ENCODE assay signal across 8 cellular contexts in the genomic region with DNA sequence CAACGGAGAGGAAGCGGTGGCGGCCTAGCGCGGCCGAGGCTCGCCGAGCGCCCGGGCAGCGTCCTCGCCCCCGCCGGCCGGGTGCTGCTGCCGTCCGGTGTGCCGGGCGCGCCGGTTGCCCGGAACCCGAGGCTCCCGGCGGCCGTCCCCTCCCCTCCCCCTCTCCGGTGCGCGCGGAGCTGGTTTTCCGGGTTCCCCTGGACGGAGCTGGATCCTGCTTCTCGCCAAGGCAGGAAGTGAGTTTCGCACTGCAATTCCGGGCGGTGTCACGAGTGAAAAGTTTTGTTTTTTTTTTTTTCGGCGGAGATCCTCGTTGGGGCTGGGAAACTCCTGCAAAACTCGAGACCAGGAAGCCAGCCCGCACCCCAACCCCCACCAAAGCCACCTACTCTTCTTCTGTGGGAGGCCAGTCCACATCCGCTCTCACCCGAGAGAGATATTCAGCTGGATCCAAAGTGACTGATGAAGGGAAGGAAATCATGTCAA.
A peak's percentile ranks its signal among the peaks of the same experiment; 100 is the strongest.
DNase-seq lines count a peak whose midpoint lies in the region; ATAC-seq and TF ChIP-seq lines count a peak whose summit lies in the region.

A gene with protein sequence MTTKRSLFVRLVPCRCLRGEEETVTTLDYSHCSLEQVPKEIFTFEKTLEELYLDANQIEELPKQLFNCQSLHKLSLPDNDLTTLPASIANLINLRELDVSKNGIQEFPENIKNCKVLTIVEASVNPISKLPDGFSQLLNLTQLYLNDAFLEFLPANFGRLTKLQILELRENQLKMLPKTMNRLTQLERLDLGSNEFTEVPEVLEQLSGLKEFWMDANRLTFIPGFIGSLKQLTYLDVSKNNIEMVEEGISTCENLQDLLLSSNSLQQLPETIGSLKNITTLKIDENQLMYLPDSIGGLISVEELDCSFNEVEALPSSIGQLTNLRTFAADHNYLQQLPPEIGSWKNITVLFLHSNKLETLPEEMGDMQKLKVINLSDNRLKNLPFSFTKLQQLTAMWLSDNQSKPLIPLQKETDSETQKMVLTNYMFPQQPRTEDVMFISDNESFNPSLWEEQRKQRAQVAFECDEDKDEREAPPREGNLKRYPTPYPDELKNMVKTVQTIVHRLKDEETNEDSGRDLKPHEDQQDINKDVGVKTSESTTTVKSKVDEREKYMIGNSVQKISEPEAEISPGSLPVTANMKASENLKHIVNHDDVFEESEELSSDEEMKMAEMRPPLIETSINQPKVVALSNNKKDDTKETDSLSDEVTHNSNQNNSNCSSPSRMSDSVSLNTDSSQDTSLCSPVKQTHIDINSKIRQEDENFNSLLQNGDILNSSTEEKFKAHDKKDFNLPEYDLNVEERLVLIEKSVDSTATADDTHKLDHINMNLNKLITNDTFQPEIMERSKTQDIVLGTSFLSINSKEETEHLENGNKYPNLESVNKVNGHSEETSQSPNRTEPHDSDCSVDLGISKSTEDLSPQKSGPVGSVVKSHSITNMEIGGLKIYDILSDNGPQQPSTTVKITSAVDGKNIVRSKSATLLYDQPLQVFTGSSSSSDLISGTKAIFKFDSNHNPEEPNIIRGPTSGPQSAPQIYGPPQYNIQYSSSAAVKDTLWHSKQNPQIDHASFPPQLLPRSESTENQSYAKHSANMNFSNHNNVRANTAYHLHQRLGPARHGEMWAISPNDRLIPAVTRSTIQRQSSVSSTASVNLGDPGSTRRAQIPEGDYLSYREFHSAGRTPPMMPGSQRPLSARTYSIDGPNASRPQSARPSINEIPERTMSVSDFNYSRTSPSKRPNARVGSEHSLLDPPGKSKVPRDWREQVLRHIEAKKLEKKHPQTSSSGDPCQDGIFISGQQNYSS (N-terminal part only) (plus strand): TSS at position 300 of the 486 bp plus-strand sequence. CDS start 66,144 bp downstream, outside the sequence.

- peak within 1 kb of the TSS; percentile 86 for H3K4me3 ChIP-seq in effector memory CD4-positive, alpha-beta T cell (ENCODE audit: insufficient read depth, low read depth, low read length, poor library complexity, severe bottlenecking)

- H3K4me1 ChIP-seq in effector memory CD4-positive, alpha-beta T cell (ENCODE audit: control insufficient read depth, insufficient read depth, low read length, poor library complexity, severe bottlenecking) = peaks cover 7% of the 10 kb centered on the region

- no peaks in the 10 kb centered on the region for H3K27me3 ChIP-seq in effector memory CD4-positive, alpha-beta T cell (replicated peaks; ENCODE audit: control insufficient read depth, insufficient read depth, low read length, poor library complexity, severe bottlenecking)

- H3K4me3 Mint-ChIP-seq in memory B cell = peak within 1 kb of the TSS; percentile 99

- DNase-seq in NCI-H748 treated with DMSO at 0.1 percent for 48 hours (lab: John Stamatoyannopoulos, UW) = peak; percentile 28
- DNase-seq in activated CD8-positive, alpha-beta memory T cell treated with anti-CD3 and anti-CD28 coated beads for 4 hours (ENCODE audit: low read depth in 2 of 2) = peak; percentile 38 to 58
- DNase-seq in effector memory CD4-positive, alpha-beta T cell = peak; percentile 70 to 75 (median 71)
- DNase-seq in memory B cell (ENCODE audit: low spot score in 2 of 2) = peak; percentile 47 to 68
- peak; percentile 23 for DNase-seq in stimulated activated CD8-positive, alpha-beta memory T cell treated with anti-CD3 and anti-CD28 coated beads, Interleukin-12 subunit alpha, Interleukin-12 subunit beta, amount 100 ng/mL, for 24 hours (ENCODE audit: extremely low read depth)

- H3K27me3 Mint-ChIP-seq in memory B cell = no peaks in the 10 kb centered on the region

- peak within 1 kb of the TSS; percentile 97 for H3K27ac ChIP-seq in 22Rv1
- peak within 1 kb of the TSS; percentile 97 for H3K27ac ChIP-seq in effector memory CD4-positive, alpha-beta T cell (ENCODE audit: insufficient read depth, low read length, poor library complexity, severe bottlenecking)

- H3K36me3 Mint-ChIP-seq in memory B cell = peaks cover 5% of the 10 kb centered on the region

- H3K36me3 ChIP-seq in effector memory CD4-positive, alpha-beta T cell (ENCODE audit: control insufficient read depth, insufficient read depth, low read length) = no peaks in the 10 kb centered on the region

- no peaks in the 10 kb centered on the region for H3K9me3 Mint-ChIP-seq in memory B cell

- TF ChIP-seq CTCF in 22Rv1 (IDR thresholded peaks at IDR 0.05) = no peak

- H3K4me1 Mint-ChIP-seq in memory B cell = peaks cover 21% of the 10 kb centered on the region

- ATAC-seq in GM18499 (IDR thresholded peaks at IDR 0.05; ENCODE audit: insufficient read depth, unreplicated experiment) (peak; percentile 13), HG03039 (IDR thresholded peaks at IDR 0.05; ENCODE audit: unreplicated experiment) (peak; percentile 34), memory B cell (ENCODE audit: low read depth) (peak; percentile 2)

- H3K9me3 ChIP-seq in effector memory CD4-positive, alpha-beta T cell (ENCODE audit: control insufficient read depth, low read length) = no peaks in the 10 kb centered on the region

- peak within 1 kb of the TSS; percentile 96 for H3K27ac Mint-ChIP-seq in memory B cell

Comparison
In these comparisons a context has a peak if more than half of its experiments do, and no peak if none do; other contexts are left out.
1. Peak in every context shown above with its lines: DNase-seq, ATAC-seq, H3K4me3 ChIP-seq and H3K27ac ChIP-seq.